In the genomic region with DNA sequence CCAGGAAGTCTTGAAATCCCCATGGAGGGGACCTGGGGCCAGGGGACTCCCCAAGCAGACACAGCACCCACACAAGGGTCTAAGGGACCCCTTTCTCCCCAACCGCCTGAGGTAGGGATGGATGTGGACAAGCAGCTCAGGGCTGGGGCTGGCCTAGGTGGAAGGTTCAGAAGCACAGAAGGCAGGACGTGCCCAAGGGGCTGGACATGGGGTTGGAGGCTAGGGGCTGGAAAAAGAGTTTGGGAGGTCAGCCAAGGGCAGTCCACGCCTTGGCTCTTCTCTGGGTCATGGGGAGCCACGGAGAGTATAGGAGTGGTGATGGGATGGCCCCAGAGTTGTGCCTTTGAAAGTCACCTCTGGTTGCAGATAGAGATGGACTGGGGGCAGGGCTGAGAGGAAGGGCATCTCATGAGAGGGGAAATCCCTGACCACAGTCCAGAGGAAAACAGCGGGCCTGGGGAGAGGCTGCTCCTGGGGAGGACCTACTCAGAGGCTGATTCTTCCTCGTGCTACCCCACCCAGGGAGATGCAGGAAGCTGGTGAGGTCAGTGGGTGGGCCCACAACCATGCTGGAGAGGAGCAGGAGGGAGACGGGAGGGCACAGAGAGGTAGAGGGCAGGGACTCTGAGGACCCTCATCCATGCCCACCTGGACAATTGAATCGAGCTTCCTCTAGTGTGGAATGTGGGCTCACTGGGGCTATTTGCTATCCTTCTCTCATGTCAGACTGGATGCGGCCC, we compare ENCODE assay signal across 14 cellular contexts. TPM values are rescaled to one million over a fixed set of nuclear protein-coding genes. Genes with fewer than 3 reads are reported as not detected.
"Had no signal": no experiment of that assay in that cellular context is flagged by ENCODE, and none has a peak within 500 bp of the region (broad histone marks: within the 10 kb centered on the region; RNA-seq: fewer than 3 reads in every experiment).

No MANE protein-coding gene starts in this region.

- H3K36me3 Mint-ChIP-seq: naive thymus-derived CD8-positive, alpha-beta T cell had no signal

- H3K36me3 ChIP-seq: cardiac muscle cell had no signal

- H3K9me3 ChIP-seq: mucosa of descending colon, psoas muscle, testis had no signal

- H3K9me3 Mint-ChIP-seq: naive thymus-derived CD8-positive, alpha-beta T cell; stimulated activated naive CD8-positive, alpha-beta T cell treated with anti-CD3 and anti-CD28 coated beads, Interleukin-15, Interleukin-2, amounts not matched to agents 100 ng/mL and 50 ng/mL, for 24 hours; T-helper 2 cell treated with Interferon-gamma antibody and Interleukin-4, amounts not matched to agents 5 μg/mL and 100 μg/mL, for 36 hours had no signal

- H3K27me3 ChIP-seq: testis had no signal

- H3K4me1 ChIP-seq: psoas muscle had no signal

- H3K27ac ChIP-seq: cardiac muscle cell, psoas muscle, testis had no signal

- H3K4me3 ChIP-seq: cardiac muscle cell, mucosa of descending colon, psoas muscle, testis had no signal

- DNase-seq: activated CD4-positive, alpha-beta T cell treated with anti-CD3 and anti-CD28 coated beads, Interleukin-2, amount 50 U/mL, for 48 hours; activated naive CD4-positive, alpha-beta T cell; cortex of kidney; effector memory CD4-positive, alpha-beta T cell; naive thymus-derived CD8-positive, alpha-beta T cell; stimulated activated CD4-positive, alpha-beta T cell treated with anti-CD3 and anti-CD28 coated beads, Interleukin-2, amount 100 ng/mL, for 48 hours; testis had no signal

- H3K27ac Mint-ChIP-seq: naive thymus-derived CD8-positive, alpha-beta T cell; stimulated activated naive CD8-positive, alpha-beta T cell treated with anti-CD3 and anti-CD28 coated beads, Interleukin-15, Interleukin-2, amounts not matched to agents 100 ng/mL and 50 ng/mL, for 24 hours; T-helper 2 cell treated with Interferon-gamma antibody and Interleukin-4, amounts not matched to agents 5 μg/mL and 100 μg/mL, for 36 hours had no signal

- ATAC-seq: activated CD4-positive, CD25-positive, alpha-beta regulatory T cell treated with anti-CD3 and anti-CD28 coated beads, Interleukin-2, amount 50 U/mL, for 24 hours; mucosa of descending colon; naive thymus-derived CD8-positive, alpha-beta T cell had no signal

- H3K4me3 Mint-ChIP-seq: stimulated activated naive CD8-positive, alpha-beta T cell treated with anti-CD3 and anti-CD28 coated beads, Interleukin-15, Interleukin-2, amounts not matched to agents 100 ng/mL and 50 ng/mL, for 24 hours; T-helper 2 cell treated with Interferon-gamma antibody and Interleukin-4, amounts not matched to agents 5 μg/mL and 100 μg/mL, for 36 hours had no signal

RNA-seq across cellular contexts. Expression of gene HSPA12B, which starts 2.5 kb away (rescaled TPM):
- total RNA-seq: astrocyte; naive thymus-derived CD8-positive, alpha-beta T cell had no signal

RNA-seq across cellular contexts. Expression of gene SIGLEC1, which starts 17.6 kb away (rescaled TPM):
- total RNA-seq: astrocyte, cardiac muscle cell had no signal

RNA-seq across cellular contexts. Expression of gene ADAM33, which starts 48.2 kb away (rescaled TPM):
- total RNA-seq: naive thymus-derived CD8-positive, alpha-beta T cell had no signal
